In the genomic region with DNA sequence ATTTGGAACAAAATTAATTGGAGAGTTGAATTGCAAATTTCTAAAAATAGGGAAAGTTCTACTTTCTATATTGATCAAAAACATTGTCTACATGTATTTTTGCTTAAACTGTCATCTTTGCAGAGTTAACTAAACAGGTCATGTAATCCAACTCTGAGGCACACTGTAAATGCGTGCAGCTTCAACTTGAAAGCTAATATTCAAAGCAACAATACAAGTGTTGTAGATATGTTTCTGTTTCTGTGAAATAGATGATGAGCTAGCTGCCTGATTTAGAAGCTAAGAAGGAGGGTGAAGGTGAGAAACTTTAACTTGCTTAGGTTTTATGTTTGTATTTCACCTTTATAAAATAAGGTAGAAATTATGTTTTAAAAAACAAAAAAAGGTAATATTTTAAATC, we compare ENCODE assay signal across 22 cellular contexts.
"Had no signal": no experiment of that assay in that cellular context is flagged by ENCODE, and none has a peak within 500 bp of the region (broad histone marks: within the 10 kb centered on the region; RNA-seq: fewer than 3 reads in every experiment).

No MANE protein-coding gene starts in this region.

- H3K4me2 ChIP-seq: neural progenitor cell had no signal

- DNase-seq: activated CD4-positive, alpha-beta T cell treated with anti-CD3 and anti-CD28 coated beads for 1 hour; activated naive CD4-positive, alpha-beta T cell treated with Interleukin-2 at 50 U/mL for 16 hours; activated T-cell treated with anti-CD3 and anti-CD28 coated beads, Interleukin-2, amount 50 U/mL, for 1 hour; amygdala; cerebellar nuclear complex; endodermal cell; esophagus squamous epithelium; gastrocnemius medialis; head of caudate nucleus; islet precursor cell; left cardiac atrium; posterior cingulate gyrus; right lobe of liver; stimulated activated CD4-positive, alpha-beta T cell treated with anti-CD3 and anti-CD28 coated beads, Interleukin-1b, Interleukin-23, amount 100 ng/mL, for 48 hours; stimulated activated naive CD8-positive, alpha-beta T cell treated with anti-CD3 and anti-CD28 coated beads, Interleukin-15, amount 100 ng/mL, for 72 hours; SW 1271; tibial artery had no signal

- H3K9me3 Mint-ChIP-seq: memory B cell; neural progenitor cell; stimulated activated effector memory CD8-positive, alpha-beta T cell treated with anti-CD3 and anti-CD28 coated beads, Interleukin-12 subunit alpha, Interleukin-12 subunit beta, amount 100 ng/mL, for 72 hours; stimulated activated naive CD8-positive, alpha-beta T cell treated with anti-CD3 and anti-CD28 coated beads, Interleukin-15, amount 100 ng/mL, for 72 hours had no signal

- H3K27ac ChIP-seq: coronary artery, esophagus squamous epithelium, gastrocnemius medialis, neural progenitor cell, right lobe of liver, skin epidermis, tibial artery had no signal

- H3K36me3 ChIP-seq: gastrocnemius medialis, neural progenitor cell, right lobe of liver had no signal

- ATAC-seq: gastrocnemius medialis; left cardiac atrium; right lobe of liver; stimulated activated effector memory CD8-positive, alpha-beta T cell treated with anti-CD3 and anti-CD28 coated beads, Interleukin-12 subunit alpha, Interleukin-12 subunit beta, amount 100 ng/mL, for 72 hours; stimulated activated naive CD8-positive, alpha-beta T cell treated with anti-CD3 and anti-CD28 coated beads, Interleukin-15, amount 100 ng/mL, for 72 hours had no signal

- H3K27me3 Mint-ChIP-seq: memory B cell; stimulated activated naive CD8-positive, alpha-beta T cell treated with anti-CD3 and anti-CD28 coated beads, Interleukin-15, amount 100 ng/mL, for 72 hours had no signal

- H3K4me3 Mint-ChIP-seq: endodermal cell; memory B cell; neural progenitor cell; stimulated activated effector memory CD8-positive, alpha-beta T cell treated with anti-CD3 and anti-CD28 coated beads, Interleukin-12 subunit alpha, Interleukin-12 subunit beta, amount 100 ng/mL, for 72 hours; stimulated activated naive CD8-positive, alpha-beta T cell treated with anti-CD3 and anti-CD28 coated beads, Interleukin-15, amount 100 ng/mL, for 72 hours had no signal

- H3K27ac Mint-ChIP-seq: endodermal cell; memory B cell; neural progenitor cell; stimulated activated effector memory CD8-positive, alpha-beta T cell treated with anti-CD3 and anti-CD28 coated beads, Interleukin-12 subunit alpha, Interleukin-12 subunit beta, amount 100 ng/mL, for 72 hours; stimulated activated naive CD8-positive, alpha-beta T cell treated with anti-CD3 and anti-CD28 coated beads, Interleukin-15, amount 100 ng/mL, for 72 hours had no signal

- H3K36me3 Mint-ChIP-seq: stimulated activated effector memory CD8-positive, alpha-beta T cell treated with anti-CD3 and anti-CD28 coated beads, Interleukin-12 subunit alpha, Interleukin-12 subunit beta, amount 100 ng/mL, for 72 hours had no signal

- H2AFZ ChIP-seq: neural progenitor cell had no signal

- H3K9me3 ChIP-seq: esophagus squamous epithelium, right lobe of liver, tibial artery had no signal

- H3K4me3 ChIP-seq: coronary artery, esophagus squamous epithelium, gastrocnemius medialis, neural progenitor cell, right lobe of liver, skin epidermis, tibial artery had no signal

- H3K27me3 ChIP-seq: esophagus squamous epithelium, gastrocnemius medialis, neural progenitor cell, right lobe of liver, tibial artery had no signal

- H3K4me1 ChIP-seq: esophagus squamous epithelium, right lobe of liver, tibial artery had no signal

- H3K4me1 Mint-ChIP-seq: memory B cell had no signal
